Comparison of ENCODE assay signal across 1 cellular context in genomic region chr4:69713593-69713992, GRCh38.
TF ChIP-seq lines count a peak whose summit lies in the region.

No MANE protein-coding gene starts in this region.

TF ChIP-seq in HepG2, 621 proteins besides CTCF, POLR2A, EP300 and RAD21 (continued from another document and continues in another):
- peak; percentile 71 for TF ChIP-seq RARA (CRISPR knock-in tag; IDR thresholded peaks at IDR 0.05)
- TF ChIP-seq ZFP41 (CRISPR knock-in tag; IDR thresholded peaks at IDR 0.05; ENCODE audit: borderline replicate concordance), result no peak
- TF ChIP-seq RNF2 (conservative IDR thresholded peaks at IDR 0.05; ENCODE audit: low read depth), result no peak
- no peak for TF ChIP-seq ZNF746 (CRISPR knock-in tag; IDR thresholded peaks at IDR 0.05)
- TF ChIP-seq SETDB1 (CRISPR knock-in tag; IDR thresholded peaks at IDR 0.05; ENCODE audit: borderline replicate concordance), result no peak
- TF ChIP-seq HMGXB4 (CRISPR knock-in tag; IDR thresholded peaks at IDR 0.05; ENCODE audit: borderline replicate concordance in 1 of 2, low read depth in 1 of 2), result no peak
- TF ChIP-seq ZNF574 (CRISPR knock-in tag; IDR thresholded peaks at IDR 0.05), result no peak
- peak; percentile 97 for TF ChIP-seq CEBPG (CRISPR knock-in tag; IDR thresholded peaks at IDR 0.05)
- no peak for TF ChIP-seq ZNF878 (CRISPR knock-in tag; IDR thresholded peaks at IDR 0.05)
- no peak for TF ChIP-seq PRDM10 (CRISPR knock-in tag; IDR thresholded peaks at IDR 0.05; ENCODE audit: low read depth)
- peak; percentile 55 for TF ChIP-seq HHEX (CRISPR knock-in tag; IDR thresholded peaks at IDR 0.05)
- TF ChIP-seq NFE2 (CRISPR knock-in tag; IDR thresholded peaks at IDR 0.05), result no peak
- no peak for TF ChIP-seq ZNF709 (CRISPR knock-in tag; IDR thresholded peaks at IDR 0.05)
- TF ChIP-seq ZNF557 (CRISPR knock-in tag; IDR thresholded peaks at IDR 0.05), result no peak
- TF ChIP-seq ZFP36L2 (CRISPR knock-in tag; IDR thresholded peaks at IDR 0.05), result no peak
- TF ChIP-seq GPN1 (CRISPR knock-in tag; IDR thresholded peaks at IDR 0.05; ENCODE audit: borderline replicate concordance), result no peak
- no peak for TF ChIP-seq E2F1 (CRISPR knock-in tag; IDR thresholded peaks at IDR 0.05)
- peak; percentile 50; the same call in 1 of the 2 replicates for TF ChIP-seq ZNF792 (CRISPR knock-in tag; IDR thresholded peaks at IDR 0.05)
- no peak for TF ChIP-seq ZBTB38 (CRISPR knock-in tag; IDR thresholded peaks at IDR 0.05)
- no peak for TF ChIP-seq NKX3-1 (CRISPR knock-in tag; IDR thresholded peaks at IDR 0.05)
- TF ChIP-seq ZNF282 (IDR thresholded peaks at IDR 0.05; ENCODE audit: partially characterized antibody), result no peak
- no peak for TF ChIP-seq ZHX2 (IDR thresholded peaks at IDR 0.05; ENCODE audit: low read depth)
- no peak for TF ChIP-seq ZHX2 (CRISPR knock-in tag; IDR thresholded peaks at IDR 0.05; ENCODE audit: borderline replicate concordance)
- TF ChIP-seq GLI4 (CRISPR knock-in tag; IDR thresholded peaks at IDR 0.05; ENCODE audit: borderline replicate concordance), result no peak
- no peak for TF ChIP-seq KLF11 (CRISPR knock-in tag; IDR thresholded peaks at IDR 0.05)
- peak; percentile 87; the same call in 1 of the 2 replicates for TF ChIP-seq ZNF12 (CRISPR knock-in tag; IDR thresholded peaks at IDR 0.05)
- TF ChIP-seq ZNF335 (CRISPR knock-in tag; IDR thresholded peaks at IDR 0.05), result no peak
- peak; percentile 54; the same call in 1 of the 2 replicates for TF ChIP-seq CBFB (CRISPR knock-in tag; IDR thresholded peaks at IDR 0.05)
- 0 out of 2 replicates have a peak, but pooled peaks have one; percentile 36 for TF ChIP-seq IRF2 (CRISPR knock-in tag; IDR thresholded peaks at IDR 0.05)
- TF ChIP-seq CBX5 (CRISPR knock-in tag; IDR thresholded peaks at IDR 0.05; ENCODE audit: borderline replicate concordance), result peak; percentile 57; the same call in 1 of the 2 replicates
- TF ChIP-seq NFIC (IDR thresholded peaks at IDR 0.05; ENCODE audit: low read length), result no peak
- no peak for TF ChIP-seq ZNF280D (CRISPR knock-in tag; IDR thresholded peaks at IDR 0.05)
- no peak for TF ChIP-seq ZBTB14 (CRISPR knock-in tag; IDR thresholded peaks at IDR 0.05)
- TF ChIP-seq ZNF180 (CRISPR knock-in tag; IDR thresholded peaks at IDR 0.05; ENCODE audit: borderline replicate concordance, low read depth), result no peak
- TF ChIP-seq ZKSCAN5 (CRISPR knock-in tag; IDR thresholded peaks at IDR 0.05), result no peak
- no peak for TF ChIP-seq STAT6 (CRISPR knock-in tag; IDR thresholded peaks at IDR 0.05; ENCODE audit: borderline replicate concordance)
- TF ChIP-seq ZNF776 (CRISPR knock-in tag; IDR thresholded peaks at IDR 0.05), result no peak
- no peak for TF ChIP-seq RARG (CRISPR knock-in tag; IDR thresholded peaks at IDR 0.05; ENCODE audit: low read depth)
